1 cellular context compared by ENCODE assay signal in the genomic region with DNA sequence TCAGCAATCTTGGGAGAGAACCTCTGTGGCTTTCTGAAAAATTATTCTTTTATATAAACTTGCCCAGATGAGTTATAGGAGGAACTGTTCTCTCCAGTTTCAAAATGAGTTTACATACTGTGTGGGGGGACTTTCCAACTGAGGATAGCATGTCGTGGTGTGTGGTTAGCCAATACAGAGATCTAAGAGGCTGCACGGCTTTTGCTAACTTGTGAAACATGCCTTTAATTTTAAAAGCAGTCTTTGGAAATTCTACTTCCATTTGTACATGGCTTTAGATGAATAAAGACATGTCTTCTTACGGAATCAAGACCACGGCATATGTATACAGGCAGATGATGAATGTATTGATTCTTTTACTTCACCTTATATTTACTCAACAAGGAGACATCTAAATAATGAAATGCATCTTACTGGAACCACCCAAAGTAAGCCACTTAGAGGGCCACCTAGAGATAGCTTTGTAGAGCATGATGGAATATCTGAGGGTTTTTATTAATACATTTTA.
TF ChIP-seq lines count a peak whose summit lies in the region.

No MANE protein-coding gene starts in this region.

TF ChIP-seq in IMR-90, 13 proteins besides CTCF, POLR2A, EP300 and RAD21:
- no peak for TF ChIP-seq BHLHE40 (IDR thresholded peaks at IDR 0.05; ENCODE audit: low read depth, low read length)
- TF ChIP-seq NFE2L2 (IDR thresholded peaks at IDR 0.05; ENCODE audit: low read depth, low read length) = no peak
- no peak for TF ChIP-seq CHD1 (IDR thresholded peaks at IDR 0.05; ENCODE audit: low read depth, low read length)
- no peak for TF ChIP-seq MAZ (IDR thresholded peaks at IDR 0.05; ENCODE audit: borderline replicate concordance, low read depth, low read length)
- TF ChIP-seq SMC3 (IDR thresholded peaks at IDR 0.05; ENCODE audit: low read depth, low read length) = no peak
- no peak for TF ChIP-seq USF2 (IDR thresholded peaks at IDR 0.05; ENCODE audit: low read depth, low read length)
- TF ChIP-seq FOS (IDR thresholded peaks at IDR 0.05; ENCODE audit: low read depth, low read length) = no peak
- TF ChIP-seq MXI1 (IDR thresholded peaks at IDR 0.05; ENCODE audit: borderline replicate concordance, low read depth, low read length) = no peak
- TF ChIP-seq RFX5 (IDR thresholded peaks at IDR 0.05; ENCODE audit: low read depth, low read length) = no peak
- no peak for TF ChIP-seq CEBPB (IDR thresholded peaks at IDR 0.05; ENCODE audit: low read depth, low read length)
- TF ChIP-seq, protein P1, sequence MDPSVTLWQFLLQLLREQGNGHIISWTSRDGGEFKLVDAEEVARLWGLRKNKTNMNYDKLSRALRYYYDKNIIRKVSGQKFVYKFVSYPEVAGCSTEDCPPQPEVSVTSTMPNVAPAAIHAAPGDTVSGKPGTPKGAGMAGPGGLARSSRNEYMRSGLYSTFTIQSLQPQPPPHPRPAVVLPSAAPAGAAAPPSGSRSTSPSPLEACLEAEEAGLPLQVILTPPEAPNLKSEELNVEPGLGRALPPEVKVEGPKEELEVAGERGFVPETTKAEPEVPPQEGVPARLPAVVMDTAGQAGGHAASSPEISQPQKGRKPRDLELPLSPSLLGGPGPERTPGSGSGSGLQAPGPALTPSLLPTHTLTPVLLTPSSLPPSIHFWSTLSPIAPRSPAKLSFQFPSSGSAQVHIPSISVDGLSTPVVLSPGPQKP (IDR thresholded peaks at IDR 0.05; ENCODE audit: borderline replicate concordance, low read depth, low read length) = no peak
- no peak for TF ChIP-seq RCOR1 (IDR thresholded peaks at IDR 0.05; ENCODE audit: insufficient replicate concordance, low read length)
- no peak for TF ChIP-seq MAFK (IDR thresholded peaks at IDR 0.05; ENCODE audit: low read depth, low read length)
TF ChIP-seq in IMR-90: peak in this region for 0.
